Comparison of ENCODE assay signal across 1 cellular context in genomic region chr17:67366193-67367157, GRCh38.
TF ChIP-seq lines count a peak whose summit lies in the region.

Gene PSMD12, minus strand, starts transcription at chr17:67366577. Its CDS starts 58 bp downstream, at chr17:67366519.

TF ChIP-seq in K562, 482 proteins besides CTCF, POLR2A, EP300 and RAD21 (continued from another document and continues in another):
- TF ChIP-seq PYGO2 (tag; IDR thresholded peaks at IDR 0.05) (no peak), TSC22D4 (tag; IDR thresholded peaks at IDR 0.05) (no peak), NUFIP1 (IDR thresholded peaks at IDR 0.05; ENCODE audit: partially characterized antibody) (no peak), ESRRA (IDR thresholded peaks at IDR 0.05; ENCODE audit: borderline replicate concordance, low read depth) (no peak), FOXA1 (IDR thresholded peaks at IDR 0.05; ENCODE audit: borderline replicate concordance) (no peak), ZBTB26 (CRISPR knock-in tag; IDR thresholded peaks at IDR 0.05) (no peak), MAFG (tag; conservative IDR thresholded peaks at IDR 0.05) (no peak; the same call in 1 of the 2 replicates), MLLT1 (IDR thresholded peaks at IDR 0.05) (peak; percentile 44 to 65; a peak in 2 of 4 replicates), PRPF4 (IDR thresholded peaks at IDR 0.05; ENCODE audit: insufficient read depth, low read depth, low read length, poor library complexity, severe bottlenecking) (peak; percentile 70), ZNF174 (CRISPR knock-in tag; IDR thresholded peaks at IDR 0.05) (no peak), ZNF316 (IDR thresholded peaks at IDR 0.05) (peak; percentile 70), RFX1 (IDR thresholded peaks at IDR 0.05) (no peak), SMC3 (conservative IDR thresholded peaks at IDR 0.05; ENCODE audit: insufficient read depth, low read depth, low read length) (no peak), NFATC3 (IDR thresholded peaks at IDR 0.05) (no peak), PREB (CRISPR knock-in tag; IDR thresholded peaks at IDR 0.05) (no peak), KDM1A (IDR thresholded peaks at IDR 0.05) (no peak), C11orf30 (IDR thresholded peaks at IDR 0.05; ENCODE audit: low read depth) (peak; percentile 85), SREBF2 (CRISPR knock-in tag; IDR thresholded peaks at IDR 0.05) (no peak), ARID1B (IDR thresholded peaks at IDR 0.05) (no peak), CBFB (CRISPR knock-in tag; IDR thresholded peaks at IDR 0.05) (peak; percentile 72; the same call in 1 of the 2 replicates), MCM3 (IDR thresholded peaks at IDR 0.05) (no peak), POLR2B (IDR thresholded peaks at IDR 0.05; ENCODE audit: low read depth, partially characterized antibody) (peak; percentile 90), ZNF239 (CRISPR knock-in tag; IDR thresholded peaks at IDR 0.05) (no peak), NFE2 (IDR thresholded peaks at IDR 0.05; ENCODE audit: low read depth) (peak; percentile 85), FOSL1 (tag; conservative IDR thresholded peaks at IDR 0.05) (no peak; the same call in 1 of the 2 replicates), MTA1 (IDR thresholded peaks at IDR 0.05; ENCODE audit: borderline replicate concordance) (peak; percentile 56; the same call in 1 of the 2 replicates), CEBPB (tag; IDR thresholded peaks at IDR 0.05) (0 out of 2 replicates have a peak, but pooled peaks have one; percentile 5), ARID2 (IDR thresholded peaks at IDR 0.05) (no peak), HDAC3 (IDR thresholded peaks at IDR 0.05; ENCODE audit: borderline replicate concordance, partially characterized antibody) (peak; percentile 31), SAFB (IDR thresholded peaks at IDR 0.05; ENCODE audit: borderline replicate concordance, low read depth, low read length) (0 out of 2 replicates have a peak, but pooled peaks have one; percentile 25), ZZZ3 (IDR thresholded peaks at IDR 0.05) (no peak), POLR2AphosphoS2 (IDR thresholded peaks at IDR 0.05; ENCODE audit: low read length) (no peak; the same call in 1 of the 2 replicates), CBFA2T3 (IDR thresholded peaks at IDR 0.05) (no peak), ZNF263 (CRISPR knock-in tag; IDR thresholded peaks at IDR 0.05; ENCODE audit: borderline replicate concordance) (0 out of 2 replicates have a peak, but pooled peaks have one; percentile 63), PBX2 (CRISPR knock-in tag; IDR thresholded peaks at IDR 0.05; ENCODE audit: low read depth) (no peak), PBX2 (tag; conservative IDR thresholded peaks at IDR 0.05; ENCODE audit: low read depth) (no peak), U2AF2 (optimal IDR thresholded peaks at IDR 0.05; ENCODE audit: low read depth, low read length) (no peak)
- TF ChIP-seq, protein P1, sequence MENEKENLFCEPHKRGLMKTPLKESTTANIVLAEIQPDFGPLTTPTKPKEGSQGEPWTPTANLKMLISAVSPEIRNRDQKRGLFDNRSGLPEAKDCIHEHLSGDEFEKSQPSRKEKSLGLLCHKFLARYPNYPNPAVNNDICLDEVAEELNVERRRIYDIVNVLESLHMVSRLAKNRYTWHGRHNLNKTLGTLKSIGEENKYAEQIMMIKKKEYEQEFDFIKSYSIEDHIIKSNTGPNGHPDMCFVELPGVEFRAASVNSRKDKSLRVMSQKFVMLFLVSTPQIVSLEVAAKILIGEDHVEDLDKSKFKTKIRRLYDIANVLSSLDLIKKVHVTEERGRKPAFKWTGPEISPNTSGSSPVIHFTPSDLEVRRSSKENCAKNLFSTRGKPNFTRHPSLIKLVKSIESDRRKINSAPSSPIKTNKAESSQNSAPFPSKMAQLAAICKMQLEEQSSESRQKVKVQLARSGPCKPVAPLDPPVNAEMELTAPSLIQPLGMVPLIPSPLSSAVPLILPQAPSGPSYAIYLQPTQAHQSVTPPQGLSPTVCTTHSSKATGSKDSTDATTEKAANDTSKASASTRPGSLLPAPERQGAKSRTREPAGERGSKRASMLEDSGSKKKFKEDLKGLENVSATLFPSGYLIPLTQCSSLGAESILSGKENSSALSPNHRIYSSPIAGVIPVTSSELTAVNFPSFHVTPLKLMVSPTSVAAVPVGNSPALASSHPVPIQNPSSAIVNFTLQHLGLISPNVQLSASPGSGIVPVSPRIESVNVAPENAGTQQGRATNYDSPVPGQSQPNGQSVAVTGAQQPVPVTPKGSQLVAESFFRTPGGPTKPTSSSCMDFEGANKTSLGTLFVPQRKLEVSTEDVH (IDR thresholded peaks at IDR 0.05; ENCODE audit: low read depth, partially characterized antibody) = peak; percentile 26
- TF ChIP-seq, protein P2, sequence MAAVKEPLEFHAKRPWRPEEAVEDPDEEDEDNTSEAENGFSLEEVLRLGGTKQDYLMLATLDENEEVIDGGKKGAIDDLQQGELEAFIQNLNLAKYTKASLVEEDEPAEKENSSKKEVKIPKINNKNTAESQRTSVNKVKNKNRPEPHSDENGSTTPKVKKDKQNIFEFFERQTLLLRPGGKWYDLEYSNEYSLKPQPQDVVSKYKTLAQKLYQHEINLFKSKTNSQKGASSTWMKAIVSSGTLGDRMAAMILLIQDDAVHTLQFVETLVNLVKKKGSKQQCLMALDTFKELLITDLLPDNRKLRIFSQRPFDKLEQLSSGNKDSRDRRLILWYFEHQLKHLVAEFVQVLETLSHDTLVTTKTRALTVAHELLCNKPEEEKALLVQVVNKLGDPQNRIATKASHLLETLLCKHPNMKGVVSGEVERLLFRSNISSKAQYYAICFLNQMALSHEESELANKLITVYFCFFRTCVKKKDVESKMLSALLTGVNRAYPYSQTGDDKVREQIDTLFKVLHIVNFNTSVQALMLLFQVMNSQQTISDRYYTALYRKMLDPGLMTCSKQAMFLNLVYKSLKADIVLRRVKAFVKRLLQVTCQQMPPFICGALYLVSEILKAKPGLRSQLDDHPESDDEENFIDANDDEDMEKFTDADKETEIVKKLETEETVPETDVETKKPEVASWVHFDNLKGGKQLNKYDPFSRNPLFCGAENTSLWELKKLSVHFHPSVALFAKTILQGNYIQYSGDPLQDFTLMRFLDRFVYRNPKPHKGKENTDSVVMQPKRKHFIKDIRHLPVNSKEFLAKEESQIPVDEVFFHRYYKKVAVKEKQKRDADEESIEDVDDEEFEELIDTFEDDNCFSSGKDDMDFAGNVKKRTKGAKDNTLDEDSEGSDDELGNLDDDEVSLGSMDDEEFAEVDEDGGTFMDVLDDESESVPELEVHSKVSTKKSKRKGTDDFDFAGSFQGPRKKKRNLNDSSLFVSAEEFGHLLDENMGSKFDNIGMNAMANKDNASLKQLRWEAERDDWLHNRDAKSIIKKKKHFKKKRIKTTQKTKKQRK (IDR thresholded peaks at IDR 0.05; ENCODE audit: borderline replicate concordance, low read depth, low read length) = no peak
- TF ChIP-seq, protein P3, sequence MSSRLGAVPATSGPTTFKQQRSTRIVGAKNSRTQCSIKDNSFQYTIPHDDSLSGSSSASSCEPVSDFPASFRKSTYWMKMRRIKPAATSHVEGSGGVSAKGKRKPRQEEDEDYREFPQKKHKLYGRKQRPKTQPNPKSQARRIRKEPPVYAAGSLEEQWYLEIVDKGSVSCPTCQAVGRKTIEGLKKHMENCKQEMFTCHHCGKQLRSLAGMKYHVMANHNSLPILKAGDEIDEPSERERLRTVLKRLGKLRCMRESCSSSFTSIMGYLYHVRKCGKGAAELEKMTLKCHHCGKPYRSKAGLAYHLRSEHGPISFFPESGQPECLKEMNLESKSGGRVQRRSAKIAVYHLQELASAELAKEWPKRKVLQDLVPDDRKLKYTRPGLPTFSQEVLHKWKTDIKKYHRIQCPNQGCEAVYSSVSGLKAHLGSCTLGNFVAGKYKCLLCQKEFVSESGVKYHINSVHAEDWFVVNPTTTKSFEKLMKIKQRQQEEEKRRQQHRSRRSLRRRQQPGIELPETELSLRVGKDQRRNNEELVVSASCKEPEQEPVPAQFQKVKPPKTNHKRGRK (tag; IDR thresholded peaks at IDR 0.05) = no peak
- TF ChIP-seq, protein P4, sequence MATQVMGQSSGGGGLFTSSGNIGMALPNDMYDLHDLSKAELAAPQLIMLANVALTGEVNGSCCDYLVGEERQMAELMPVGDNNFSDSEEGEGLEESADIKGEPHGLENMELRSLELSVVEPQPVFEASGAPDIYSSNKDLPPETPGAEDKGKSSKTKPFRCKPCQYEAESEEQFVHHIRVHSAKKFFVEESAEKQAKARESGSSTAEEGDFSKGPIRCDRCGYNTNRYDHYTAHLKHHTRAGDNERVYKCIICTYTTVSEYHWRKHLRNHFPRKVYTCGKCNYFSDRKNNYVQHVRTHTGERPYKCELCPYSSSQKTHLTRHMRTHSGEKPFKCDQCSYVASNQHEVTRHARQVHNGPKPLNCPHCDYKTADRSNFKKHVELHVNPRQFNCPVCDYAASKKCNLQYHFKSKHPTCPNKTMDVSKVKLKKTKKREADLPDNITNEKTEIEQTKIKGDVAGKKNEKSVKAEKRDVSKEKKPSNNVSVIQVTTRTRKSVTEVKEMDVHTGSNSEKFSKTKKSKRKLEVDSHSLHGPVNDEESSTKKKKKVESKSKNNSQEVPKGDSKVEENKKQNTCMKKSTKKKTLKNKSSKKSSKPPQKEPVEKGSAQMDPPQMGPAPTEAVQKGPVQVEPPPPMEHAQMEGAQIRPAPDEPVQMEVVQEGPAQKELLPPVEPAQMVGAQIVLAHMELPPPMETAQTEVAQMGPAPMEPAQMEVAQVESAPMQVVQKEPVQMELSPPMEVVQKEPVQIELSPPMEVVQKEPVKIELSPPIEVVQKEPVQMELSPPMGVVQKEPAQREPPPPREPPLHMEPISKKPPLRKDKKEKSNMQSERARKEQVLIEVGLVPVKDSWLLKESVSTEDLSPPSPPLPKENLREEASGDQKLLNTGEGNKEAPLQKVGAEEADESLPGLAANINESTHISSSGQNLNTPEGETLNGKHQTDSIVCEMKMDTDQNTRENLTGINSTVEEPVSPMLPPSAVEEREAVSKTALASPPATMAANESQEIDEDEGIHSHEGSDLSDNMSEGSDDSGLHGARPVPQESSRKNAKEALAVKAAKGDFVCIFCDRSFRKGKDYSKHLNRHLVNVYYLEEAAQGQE (CRISPR knock-in tag; IDR thresholded peaks at IDR 0.05; ENCODE audit: low read depth) = no peak; the same call in 1 of the 2 replicates
